12 cellular contexts compared by ENCODE assay signal in the genomic region with DNA sequence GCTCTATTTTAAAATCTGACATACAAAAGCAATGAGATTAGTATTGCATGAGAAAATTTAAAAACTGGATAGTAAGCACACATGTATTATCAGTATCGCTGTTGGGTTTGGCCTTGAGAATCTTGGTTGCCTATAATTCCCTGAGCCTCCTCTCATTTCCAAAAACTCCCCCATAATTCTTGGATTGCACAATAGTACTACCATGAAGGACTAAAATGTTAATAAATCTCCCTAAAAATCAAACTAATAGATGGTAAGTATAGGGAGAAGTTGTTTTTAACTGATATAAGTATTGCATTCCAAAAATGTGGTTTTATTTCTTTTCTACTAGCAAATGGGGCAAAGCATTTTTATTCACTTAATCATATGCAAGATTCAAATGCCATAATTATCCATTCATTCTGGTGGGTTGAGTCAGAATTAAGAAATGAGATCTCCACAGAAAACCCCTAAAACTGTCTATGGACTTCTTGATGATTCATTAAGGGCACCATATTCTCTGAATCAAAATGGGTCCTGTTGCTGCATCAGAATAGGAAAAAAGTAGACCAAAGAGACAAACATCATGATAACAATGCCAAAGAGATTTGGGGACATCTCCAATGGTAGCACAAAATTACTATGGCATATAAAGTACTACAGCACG. TPM values are rescaled to one million over a fixed set of nuclear protein-coding genes. Genes with fewer than 3 reads are reported as not detected.
DNase-seq lines count a peak whose midpoint lies in the region; ATAC-seq and TF ChIP-seq lines count a peak whose summit lies in the region.
"Had no signal": no experiment of that assay in that cellular context is flagged by ENCODE, and none has a peak within 500 bp of the region (broad histone marks: within the 10 kb centered on the region; RNA-seq: fewer than 3 reads in every experiment).

No MANE protein-coding gene starts in this region.

- peaks cover 0 to 3% of the 10 kb centered on the region in 2 donors for H3K9me3 Mint-ChIP-seq in activated T-cell treated with anti-CD3 and anti-CD28 coated beads, Interleukin-2, amount 50 U/mL, for 72 hours
- no peaks in the 10 kb centered on the region for H3K9me3 Mint-ChIP-seq in activated T-helper 17 cell treated with anti-CD3 and anti-CD28 coated beads, Interleukin-2, amount 50 U/mL, for 72 hours
- H3K9me3 Mint-ChIP-seq: CD4-positive, CD25-positive, alpha-beta regulatory T cell had no signal

- DNase-seq in activated T-cell treated with anti-CD3 and anti-CD28 coated beads, Interleukin-2, amount 50 U/mL, for 72 hours: no peak
- no peak for DNase-seq in activated T-cell treated with anti-CD3 and anti-CD28 coated beads for 4 hours
- peak; percentile 78 to 87 for DNase-seq in foreskin fibroblast
- DNase-seq in upper lobe of right lung: no peak
- no peak for DNase-seq in NCI-H526 treated with DMSO at 0.1 percent for 48 hours (lab: John Stamatoyannopoulos, UW)
- no peak for DNase-seq in NCI-H510A treated with DMSO at 0.1 percent for 48 hours (lab: John Stamatoyannopoulos, UW)
- DNase-seq: adrenal gland; CD4-positive, CD25-positive, alpha-beta regulatory T cell; NCI-H774; right cardiac atrium had no signal

- H3K27ac Mint-ChIP-seq in activated T-cell treated with anti-CD3 and anti-CD28 coated beads, Interleukin-2, amount 50 U/mL, for 72 hours: peak overlapping the region; percentile 90
- peak overlapping the region; percentile 100 for H3K27ac Mint-ChIP-seq in activated T-helper 17 cell treated with anti-CD3 and anti-CD28 coated beads, Interleukin-2, amount 50 U/mL, for 72 hours

- intact Hi-C loops in upper lobe of right lung (cut with DNase I): no loop called here

- no peaks in the 10 kb centered on the region for H3K36me3 ChIP-seq in upper lobe of right lung
- H3K36me3 ChIP-seq: adrenal gland had no signal

- H3K4me3 Mint-ChIP-seq in activated T-cell treated with anti-CD3 and anti-CD28 coated beads, Interleukin-2, amount 50 U/mL, for 72 hours: peak overlapping the region; percentile 49 to 71
- peak overlapping the region; percentile 74 for H3K4me3 Mint-ChIP-seq in activated T-helper 17 cell treated with anti-CD3 and anti-CD28 coated beads, Interleukin-2, amount 50 U/mL, for 72 hours
- H3K4me3 Mint-ChIP-seq: CD4-positive, CD25-positive, alpha-beta regulatory T cell had no signal

- H3K27me3 Mint-ChIP-seq in activated T-cell treated with anti-CD3 and anti-CD28 coated beads, Interleukin-2, amount 50 U/mL, for 72 hours (ENCODE audit: low read depth): no peaks in the 10 kb centered on the region
- no peaks in the 10 kb centered on the region for H3K27me3 Mint-ChIP-seq in activated T-helper 17 cell treated with anti-CD3 and anti-CD28 coated beads, Interleukin-2, amount 50 U/mL, for 72 hours
- H3K27me3 Mint-ChIP-seq: CD4-positive, CD25-positive, alpha-beta regulatory T cell had no signal

- peaks cover 24% of the 10 kb centered on the region for H3K4me1 ChIP-seq in upper lobe of right lung

- no peak for TF ChIP-seq CTCF in foreskin fibroblast (IDR thresholded peaks at IDR 0.05; ENCODE audit: low read depth, low read length)
- no peak for TF ChIP-seq CTCF in upper lobe of right lung (IDR thresholded peaks at IDR 0.05)

- no peak overlapping the region for H3K4me3 ChIP-seq in foreskin fibroblast (ENCODE audit: low read depth in 1 of 2, low read length in 2 of 2)
- H3K4me3 ChIP-seq in upper lobe of right lung: no peak overlapping the region
- H3K4me3 ChIP-seq: adrenal gland had no signal

- no peaks in the 10 kb centered on the region for H3K27me3 ChIP-seq in upper lobe of right lung
- H3K27me3 ChIP-seq: adrenal gland had no signal

- H3K36me3 Mint-ChIP-seq in activated T-cell treated with anti-CD3 and anti-CD28 coated beads, Interleukin-2, amount 50 U/mL, for 72 hours (ENCODE audit: insufficient read depth in 2 of 2): peaks cover 2% of the 10 kb centered on the region in 2 donors
- H3K36me3 Mint-ChIP-seq in activated T-helper 17 cell treated with anti-CD3 and anti-CD28 coated beads, Interleukin-2, amount 50 U/mL, for 72 hours (ENCODE audit: low read depth): peaks cover 17% of the 10 kb centered on the region

- no peaks in the 10 kb centered on the region for H3K9me3 ChIP-seq in upper lobe of right lung

- H3K4me1 Mint-ChIP-seq in activated T-cell treated with anti-CD3 and anti-CD28 coated beads, Interleukin-2, amount 50 U/mL, for 72 hours (ENCODE audit: low read depth): peaks cover 52% of the 10 kb centered on the region
- H3K4me1 Mint-ChIP-seq in activated T-helper 17 cell treated with anti-CD3 and anti-CD28 coated beads, Interleukin-2, amount 50 U/mL, for 72 hours: peaks cover 26% of the 10 kb centered on the region

- ATAC-seq in activated T-cell treated with anti-CD3 and anti-CD28 coated beads, Interleukin-2, amount 50 U/mL, for 72 hours (replicated peaks in 1 of 2): peak; percentile 37 to 55
- peak; percentile 49 for ATAC-seq in activated T-helper 17 cell treated with anti-CD3 and anti-CD28 coated beads, Interleukin-2, amount 50 U/mL, for 72 hours (replicated peaks)
- ATAC-seq in upper lobe of right lung (no peak), HG02571 (IDR thresholded peaks at IDR 0.05; ENCODE audit: unreplicated experiment) (no peak)
- ATAC-seq: right cardiac atrium had no signal

- H3K27ac ChIP-seq in upper lobe of right lung: peak overlapping the region; percentile 90

RNA-seq across cellular contexts. Expression of gene VIM, which starts 10.3 kb away (rescaled TPM):
- 100 to 1,000 TPM; 211 to 545 TPM for total RNA-seq in activated T-cell treated with anti-CD3 and anti-CD28 coated beads, Interleukin-2, amount 50 U/mL, for 72 hours
- total RNA-seq in activated T-helper 17 cell treated with anti-CD3 and anti-CD28 coated beads, Interleukin-2, amount 50 U/mL, for 72 hours: 1,000 to 10,000 TPM; 1,131 to 1,699 TPM
- total RNA-seq in upper lobe of right lung: 1,272 TPM

RNA-seq across cellular contexts. Expression of gene TRDMT1, which starts 16.3 kb away (rescaled TPM):
- total RNA-seq in activated T-cell treated with anti-CD3 and anti-CD28 coated beads, Interleukin-2, amount 50 U/mL, for 72 hours: 1 to 10 TPM; 5.5 to 8.7 TPM
- 1 to 10 TPM; 3.3 to 6.7 TPM for total RNA-seq in activated T-helper 17 cell treated with anti-CD3 and anti-CD28 coated beads, Interleukin-2, amount 50 U/mL, for 72 hours
- total RNA-seq in upper lobe of right lung: 9.2 TPM

Comparison
In these comparisons a context has a peak if more than half of its experiments do, and no peak if none do; other contexts are left out.
1. ATAC-seq: peak in activated T-cell treated with anti-CD3 and anti-CD28 coated beads, Interleukin-2, amount 50 U/mL, for 72 hours (2 of 2) and activated T-helper 17 cell treated with anti-CD3 and anti-CD28 coated beads, Interleukin-2, amount 50 U/mL, for 72 hours (single experiment); none in upper lobe of right lung (single experiment) and HG02571 (single experiment).
2. DNase-seq: peak in foreskin fibroblast (2 of 2); none in activated T-cell treated with anti-CD3 and anti-CD28 coated beads, Interleukin-2, amount 50 U/mL, for 72 hours (0 of 2), activated T-cell treated with anti-CD3 and anti-CD28 coated beads for 4 hours (single experiment), upper lobe of right lung (single experiment), NCI-H526 treated with DMSO at 0.1 percent for 48 hours (single experiment) and NCI-H510A treated with DMSO at 0.1 percent for 48 hours (single experiment).